17 cellular contexts compared by ENCODE assay signal in the genomic region with DNA sequence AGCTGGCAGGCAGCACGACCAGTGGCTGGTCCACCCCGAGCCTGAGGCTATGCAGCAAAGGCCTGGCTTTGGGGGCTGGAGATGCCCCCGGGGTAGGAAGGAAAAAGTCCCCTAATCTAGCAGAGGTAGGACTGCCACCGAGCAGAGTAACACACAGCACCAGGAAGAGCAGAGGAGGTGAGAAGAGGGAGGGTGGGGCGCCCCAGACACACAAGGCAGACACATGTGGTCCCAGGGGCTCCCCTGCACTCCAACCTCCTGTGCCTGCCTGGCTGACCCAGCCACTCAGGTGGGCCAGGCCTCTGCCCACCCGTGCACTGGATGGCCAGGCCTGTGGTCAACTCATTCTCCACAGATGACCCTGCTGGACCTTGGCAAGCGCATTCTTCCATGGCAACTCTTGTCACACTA.
DNase-seq lines count a peak whose midpoint lies in the region; ATAC-seq, FAIRE-seq and TF ChIP-seq lines count a peak whose summit lies in the region.
"Had no signal": no experiment of that assay in that cellular context is flagged by ENCODE, and none has a peak within 500 bp of the region (broad histone marks: within the 10 kb centered on the region; RNA-seq: fewer than 3 reads in every experiment).

No MANE protein-coding gene starts in this region.

- no peak for FAIRE-seq in kidney (lab: Jason Lieb, UNC)

- no peak overlapping the region for H3K4me3 Mint-ChIP-seq in stimulated activated memory B cell treated with anti-CD40 and anti-IgM and Interleukin-4, amounts not matched to agents 10 μg/mL and 1 μg/mL and 100 μg/mL, for 72 hours

- H3K4me1 Mint-ChIP-seq in stimulated activated memory B cell treated with anti-CD40 and anti-IgM and Interleukin-4, amounts not matched to agents 10 μg/mL and 1 μg/mL and 100 μg/mL, for 72 hours, result peaks cover 7% of the 10 kb centered on the region

- H3K9me3 Mint-ChIP-seq in stimulated activated memory B cell treated with anti-CD40 and anti-IgM and Interleukin-4, amounts not matched to agents 10 μg/mL and 1 μg/mL and 100 μg/mL, for 72 hours, result no peaks in the 10 kb centered on the region

- H3K4me3 ChIP-seq in Loucy (ENCODE audit: low read length, poor library complexity, severe bottlenecking), result no peak overlapping the region
- H3K4me3 ChIP-seq in kidney (ENCODE audit: low read length in 2 of 2), result no peak overlapping the region
- H3K4me3 ChIP-seq: MG63 had no signal

- H3K27me3 Mint-ChIP-seq in stimulated activated memory B cell treated with anti-CD40 and anti-IgM and Interleukin-4, amounts not matched to agents 10 μg/mL and 1 μg/mL and 100 μg/mL, for 72 hours, result no peaks in the 10 kb centered on the region

- no peak overlapping the region for H2AFZ ChIP-seq in Loucy (ENCODE audit: low read length)

- DNase-seq in caudate nucleus (lab: John Stamatoyannopoulos, UW) (peak in 1 of 61 donors; percentile 13), kidney (peak; percentile 58), ACHN (no peak), COLO829 (ENCODE audit: low spot score) (no peak)
- DNase-seq: DMS 273 treated with DMSO at 0.1 percent for 48 hours, EL, H7, MG63, NCI-H1092, NCI-H1694, NCI-H2107, NCI-H226, NCI-H524 treated with DMSO at 0.1 percent for 48 hours, SK-N-SH had no signal

- no peak overlapping the region for H3K9ac ChIP-seq in Loucy (ENCODE audit: low read depth, low read length, poor library complexity, severe bottlenecking)
- H3K9ac ChIP-seq in kidney (ENCODE audit: low read length in 2 of 2), result no peak overlapping the region
- H3K9ac ChIP-seq: SK-N-SH had no signal

- no peak overlapping the region for H3K27ac Mint-ChIP-seq in stimulated activated memory B cell treated with anti-CD40 and anti-IgM and Interleukin-4, amounts not matched to agents 10 μg/mL and 1 μg/mL and 100 μg/mL, for 72 hours

- H3K79me2 ChIP-seq in Loucy (ENCODE audit: insufficient read depth, low read length), result no peaks in the 10 kb centered on the region

- intact Hi-C loops in kidney (cut with DNase I), result no loop called here

- no peaks in the 10 kb centered on the region for H3K27me3 ChIP-seq in Loucy (ENCODE audit: insufficient read depth, low read length, poor library complexity, severe bottlenecking)
- H3K27me3 ChIP-seq: MG63 had no signal

- H3K4me1 ChIP-seq in Loucy (ENCODE audit: insufficient read depth, low read length, poor library complexity, severe bottlenecking) (peaks cover 57% of the 10 kb centered on the region), kidney (ENCODE audit: control insufficient read depth in 1 of 2, insufficient read depth in 1 of 2, low read depth in 1 of 2, low read length in 2 of 2) (no peaks in the 10 kb centered on the region)

- no peaks in the 10 kb centered on the region for H3K9me3 ChIP-seq in Loucy (ENCODE audit: insufficient read depth, low read depth, low read length)
- H3K9me3 ChIP-seq in kidney (ENCODE audit: control insufficient read depth in 1 of 2, low read length in 2 of 2), result no peaks in the 10 kb centered on the region
- H3K9me3 ChIP-seq: MG63, SK-N-SH had no signal

- H4K20me1 ChIP-seq in Loucy (ENCODE audit: insufficient read depth, low read length, poor library complexity, severe bottlenecking), result no peaks in the 10 kb centered on the region

- TF ChIP-seq CTCF in Loucy (conservative IDR thresholded peaks at IDR 0.05; ENCODE audit: low read length), result no peak
- no peak for TF ChIP-seq CTCF in kidney (IDR thresholded peaks at IDR 0.05; ENCODE audit: borderline replicate concordance, extremely low read depth, insufficient read depth)

- no peaks in the 10 kb centered on the region for H3F3A ChIP-seq in Loucy (ENCODE audit: low read depth)

- in situ Hi-C loops in ACHN (cut with HindIII; ENCODE audit: low pct_ligation_motif_present, low pct_unique_long_range_greater_than_20kb, low sequenced_read_pairs), result no loop called here

- ATAC-seq in stimulated activated memory B cell treated with anti-CD40 and anti-IgM and Interleukin-4, amounts not matched to agents 10 μg/mL and 1 μg/mL and 100 μg/mL, for 72 hours, result peak; percentile 2
- ATAC-seq in HG03432 (IDR thresholded peaks at IDR 0.05; ENCODE audit: unreplicated experiment), result no peak

- no peaks in the 10 kb centered on the region for H3K36me3 ChIP-seq in Loucy (ENCODE audit: insufficient read depth, low read length)
- H3K36me3 ChIP-seq in kidney (ENCODE audit: control insufficient read depth in 1 of 2, insufficient read depth in 2 of 2, low read length in 2 of 2), result no peaks in the 10 kb centered on the region
- H3K36me3 ChIP-seq: MG63 had no signal

- peak overlapping the region; percentile 78 for H3K4me2 ChIP-seq in Loucy (ENCODE audit: low read depth, low read length, poor library complexity, severe bottlenecking)
- H3K4me2 ChIP-seq: SK-N-SH had no signal

- no peaks in the 10 kb centered on the region for H3K36me3 Mint-ChIP-seq in stimulated activated memory B cell treated with anti-CD40 and anti-IgM and Interleukin-4, amounts not matched to agents 10 μg/mL and 1 μg/mL and 100 μg/mL, for 72 hours

- H3K9me2 ChIP-seq in Loucy (replicated peaks; ENCODE audit: low read depth, low read length), result no peaks in the 10 kb centered on the region
- H3K9me2 ChIP-seq: SK-N-SH had no signal

- peak overlapping the region; percentile 12 for H3K27ac ChIP-seq in caudate nucleus (ENCODE audit: low read depth, low read length)
- no peak overlapping the region for H3K27ac ChIP-seq in kidney (ENCODE audit: low read depth in 2 of 2, low read length in 2 of 2)
